ENCODE assay signal across 17 cellular contexts in the genomic region with DNA sequence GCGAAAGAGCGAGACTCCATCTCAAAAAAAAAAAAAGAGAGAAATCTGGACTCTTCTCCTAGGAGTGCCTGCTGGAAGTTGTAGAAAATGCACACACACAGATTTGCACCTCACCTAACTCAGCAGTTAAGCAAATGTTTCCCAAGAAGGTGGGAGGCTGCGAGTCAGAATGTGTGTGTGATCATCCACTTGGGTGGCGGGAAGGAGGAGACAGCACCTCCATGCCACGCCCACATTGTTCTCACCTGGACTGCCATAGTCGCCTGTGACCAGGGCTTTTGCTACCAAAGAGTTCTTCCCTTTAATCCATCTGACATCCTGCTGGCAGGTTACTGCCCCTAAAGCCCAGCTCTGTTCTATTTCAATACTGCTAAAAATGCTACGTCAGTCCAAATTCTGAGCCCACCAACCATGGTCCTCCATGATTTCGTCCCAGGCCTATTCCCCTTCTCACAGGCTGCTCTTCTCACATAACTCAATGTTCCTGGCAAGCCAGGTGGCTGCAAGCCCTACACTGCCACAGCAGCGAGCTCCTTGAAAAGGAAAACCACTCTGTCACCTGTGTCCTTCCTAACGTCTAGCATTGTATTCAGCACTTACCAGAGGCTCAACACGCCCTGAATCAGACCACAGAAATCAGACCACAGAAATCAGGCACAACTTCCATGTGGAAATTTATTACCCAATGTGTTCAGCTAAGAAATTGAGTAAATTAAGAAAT.
"Had no signal": no experiment of that assay in that cellular context is flagged by ENCODE, and none has a peak within 500 bp of the region (broad histone marks: within the 10 kb centered on the region; RNA-seq: fewer than 3 reads in every experiment).

No MANE protein-coding gene starts in this region.

- DNase-seq: activated B cell treated with CpG ODN at 0.5 μM for 24 hours; activated CD4-positive, alpha-beta T cell treated with anti-CD3 and anti-CD28 coated beads, Interleukin-2, amount 10 ng/mL, durations not matched to agents 7 days and 5 days; activated naive CD4-positive, alpha-beta T cell treated with anti-CD3 and anti-CD28 coated beads, Interleukin-2, amount 10 ng/mL, durations not matched to agents 7 days and 5 days; activated T-cell treated with anti-CD3 and anti-CD28 coated beads for 4 hours; adrenal gland; dermis blood vessel endothelial cell; foreskin keratinocyte; islet precursor cell; left lung; stimulated activated CD4-positive, alpha-beta T cell treated with anti-CD3 and anti-CD28 coated beads, Interleukin-2, amount 100 ng/mL, for 24 hours; stimulated activated naive B cell treated with anti-CD40 and anti-IgM and Interleukin-4, amounts not matched to agents 10 μg/mL and 1 μg/mL and 100 μg/mL, for 72 hours; T1000; upper lobe of left lung had no signal

- H3K9me3 ChIP-seq: adrenal gland, left lung, upper lobe of left lung had no signal

- H3K36me3 ChIP-seq: adrenal gland, left lung, upper lobe of left lung had no signal

- H3K27ac Mint-ChIP-seq: activated B cell treated with CpG ODN at 0.5 μM for 24 hours; activated CD4-positive, alpha-beta T cell treated with anti-CD3 and anti-CD28 coated beads, Interleukin-2, amount 10 ng/mL, durations not matched to agents 7 days and 5 days; activated naive CD4-positive, alpha-beta T cell treated with anti-CD3 and anti-CD28 coated beads, Interleukin-2, amount 10 ng/mL, durations not matched to agents 7 days and 5 days; activated T-helper 2 cell treated with anti-CD3 and anti-CD28 coated beads, Interferon-gamma antibody, Interleukin-2, Interleukin-4, amounts not matched to agents 10 μg/mL and 5 μg/mL and 100 μg/mL, durations not matched to agents 14 hours and 24 hours and 36 hours; memory B cell; nephron; stimulated activated naive B cell treated with anti-CD40 and anti-IgM and Interleukin-4, amounts not matched to agents 10 μg/mL and 1 μg/mL and 100 μg/mL, for 72 hours had no signal

- H3K9me3 Mint-ChIP-seq: activated B cell treated with CpG ODN at 0.5 μM for 24 hours; activated CD4-positive, alpha-beta T cell treated with anti-CD3 and anti-CD28 coated beads, Interleukin-2, amount 10 ng/mL, durations not matched to agents 7 days and 5 days; activated naive CD4-positive, alpha-beta T cell treated with anti-CD3 and anti-CD28 coated beads, Interleukin-2, amount 10 ng/mL, durations not matched to agents 7 days and 5 days; activated T-helper 2 cell treated with anti-CD3 and anti-CD28 coated beads, Interferon-gamma antibody, Interleukin-2, Interleukin-4, amounts not matched to agents 10 μg/mL and 5 μg/mL and 100 μg/mL, durations not matched to agents 14 hours and 24 hours and 36 hours; memory B cell; nephron; stimulated activated naive B cell treated with anti-CD40 and anti-IgM and Interleukin-4, amounts not matched to agents 10 μg/mL and 1 μg/mL and 100 μg/mL, for 72 hours had no signal

- H3K27me3 ChIP-seq: adrenal gland, left lung, upper lobe of left lung had no signal

- H3K36me3 Mint-ChIP-seq: activated naive CD4-positive, alpha-beta T cell treated with anti-CD3 and anti-CD28 coated beads, Interleukin-2, amount 10 ng/mL, durations not matched to agents 7 days and 5 days; memory B cell; stimulated activated naive B cell treated with anti-CD40 and anti-IgM and Interleukin-4, amounts not matched to agents 10 μg/mL and 1 μg/mL and 100 μg/mL, for 72 hours had no signal

- H3K4me3 ChIP-seq: adrenal gland, left lung, upper lobe of left lung had no signal

- H3K27ac ChIP-seq: adrenal gland, foreskin keratinocyte, left lung, upper lobe of left lung had no signal

- H3K4me1 ChIP-seq: foreskin keratinocyte had no signal

- ATAC-seq: foreskin keratinocyte; left lung; sciatic nerve; stimulated activated naive B cell treated with anti-CD40 and anti-IgM and Interleukin-4, amounts not matched to agents 10 μg/mL and 1 μg/mL and 100 μg/mL, for 72 hours had no signal

- H3K4me3 Mint-ChIP-seq: activated B cell treated with CpG ODN at 0.5 μM for 24 hours; activated CD4-positive, alpha-beta T cell treated with anti-CD3 and anti-CD28 coated beads, Interleukin-2, amount 10 ng/mL, durations not matched to agents 7 days and 5 days; activated naive CD4-positive, alpha-beta T cell treated with anti-CD3 and anti-CD28 coated beads, Interleukin-2, amount 10 ng/mL, durations not matched to agents 7 days and 5 days; memory B cell; nephron; stimulated activated naive B cell treated with anti-CD40 and anti-IgM and Interleukin-4, amounts not matched to agents 10 μg/mL and 1 μg/mL and 100 μg/mL, for 72 hours had no signal
